Comparison of ENCODE assay signal across 26 cellular contexts in the genomic region with DNA sequence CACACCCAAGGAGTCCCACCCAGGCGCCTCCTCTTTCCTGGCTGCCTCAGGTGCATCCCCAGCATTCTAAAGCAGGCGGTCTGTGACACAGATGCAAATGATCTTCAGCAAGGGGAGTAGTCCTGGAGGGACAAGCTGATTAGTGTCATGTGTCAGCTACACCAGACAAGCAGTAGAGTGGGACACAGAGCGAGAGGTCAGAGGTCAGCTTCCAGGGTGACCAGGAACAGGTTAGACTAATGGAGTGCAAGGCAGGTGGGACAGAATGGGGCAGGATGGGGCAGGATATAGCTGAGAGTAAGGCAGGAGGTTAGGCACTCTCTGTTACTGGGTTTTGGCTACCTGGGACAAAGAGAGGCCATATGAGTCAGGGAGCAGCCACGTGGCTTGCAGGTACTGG.
"Had no signal": no experiment of that assay in that cellular context is flagged by ENCODE, and none has a peak within 500 bp of the region (broad histone marks: within the 10 kb centered on the region; RNA-seq: fewer than 3 reads in every experiment).

No MANE protein-coding gene starts in this region.

- H3K4me1 Mint-ChIP-seq: activated B cell treated with CpG ODN at 0.5 μM for 24 hours had no signal

- H3K9me3 Mint-ChIP-seq: activated B cell treated with CpG ODN at 0.5 μM for 24 hours; activated naive CD4-positive, alpha-beta T cell treated with anti-CD3 and anti-CD28 coated beads, Interleukin-2, amount 50 U/mL, for 24 hours; activated T-cell treated with anti-CD3 and anti-CD28 coated beads, Interleukin-2, amount 50 U/mL, for 24 hours; activated T-helper 1 cell treated with anti-CD3 and anti-CD28 coated beads, Interleukin-12 subunit alpha, Interleukin-12 subunit beta, Interleukin-2, Interleukin-4 antibody, amounts not matched to agents 30 ng/mL and 10 ng/mL and 1 ng/mL, durations not matched to agents 14 hours and 24 hours and 36 hours; central memory CD8-positive, alpha-beta T cell; T-cell had no signal

- H3K4me3 ChIP-seq: SK-N-MC had no signal

- H3K27me3 Mint-ChIP-seq: activated CD8-positive, alpha-beta memory T cell treated with anti-CD3 and anti-CD28 coated beads, Interleukin-2, amount 10 ng/mL, durations not matched to agents 7 days and 5 days; activated naive CD4-positive, alpha-beta T cell treated with anti-CD3 and anti-CD28 coated beads, Interleukin-2, amount 50 U/mL, for 24 hours; brain; central memory CD8-positive, alpha-beta T cell; T-cell had no signal

- H3K4me3 Mint-ChIP-seq: activated B cell treated with CpG ODN at 0.5 μM for 24 hours; activated CD4-positive, alpha-beta T cell treated with anti-CD3 and anti-CD28 coated beads, Interleukin-2, amount 10 ng/mL, durations not matched to agents 24 days and 14 days; activated CD8-positive, alpha-beta memory T cell treated with anti-CD3 and anti-CD28 coated beads, Interleukin-2, amount 10 ng/mL, durations not matched to agents 7 days and 5 days; activated naive CD4-positive, alpha-beta T cell treated with anti-CD3 and anti-CD28 coated beads, Interleukin-2, amount 50 U/mL, for 24 hours; activated T-cell treated with anti-CD3 and anti-CD28 coated beads, Interleukin-2, amount 50 U/mL, for 24 hours; activated T-helper 1 cell treated with anti-CD3 and anti-CD28 coated beads, Interleukin-12 subunit alpha, Interleukin-12 subunit beta, Interleukin-2, Interleukin-4 antibody, amounts not matched to agents 30 ng/mL and 10 ng/mL and 1 ng/mL, durations not matched to agents 14 hours and 24 hours and 36 hours; brain; central memory CD8-positive, alpha-beta T cell; T-cell had no signal

- FAIRE-seq: astrocyte had no signal

- ATAC-seq: activated CD8-positive, alpha-beta memory T cell treated with anti-CD3 and anti-CD28 coated beads, Interleukin-2, amount 10 ng/mL, durations not matched to agents 7 days and 5 days; T-cell had no signal

- H3K27ac Mint-ChIP-seq: activated B cell treated with CpG ODN at 0.5 μM for 24 hours; activated CD4-positive, alpha-beta T cell treated with anti-CD3 and anti-CD28 coated beads, Interleukin-2, amount 10 ng/mL, durations not matched to agents 24 days and 14 days; activated CD8-positive, alpha-beta memory T cell treated with anti-CD3 and anti-CD28 coated beads, Interleukin-2, amount 10 ng/mL, durations not matched to agents 7 days and 5 days; activated naive CD4-positive, alpha-beta T cell treated with anti-CD3 and anti-CD28 coated beads, Interleukin-2, amount 50 U/mL, for 24 hours; activated T-cell treated with anti-CD3 and anti-CD28 coated beads, Interleukin-2, amount 50 U/mL, for 24 hours; activated T-helper 1 cell treated with anti-CD3 and anti-CD28 coated beads, Interleukin-12 subunit alpha, Interleukin-12 subunit beta, Interleukin-2, Interleukin-4 antibody, amounts not matched to agents 30 ng/mL and 10 ng/mL and 1 ng/mL, durations not matched to agents 14 hours and 24 hours and 36 hours; T-cell had no signal

- H3K36me3 Mint-ChIP-seq: activated naive CD4-positive, alpha-beta T cell treated with anti-CD3 and anti-CD28 coated beads, Interleukin-2, amount 50 U/mL, for 24 hours; brain; T-cell had no signal

- H3K27ac ChIP-seq: SK-N-MC had no signal

- DNase-seq: activated B cell treated with CpG ODN at 0.5 μM for 24 hours; activated CD4-positive, alpha-beta T cell treated with anti-CD3 and anti-CD28 coated beads for 1 hour; activated CD4-positive, alpha-beta T cell treated with anti-CD3 and anti-CD28 coated beads, Interleukin-2, amount 10 ng/mL, durations not matched to agents 24 days and 14 days; activated CD4-positive, alpha-beta T cell treated with anti-CD3 and anti-CD28 coated beads, Interleukin-2, amount 50 U/mL, for 48 hours; activated CD8-positive, alpha-beta memory T cell treated with anti-CD3 and anti-CD28 coated beads, Interleukin-2, amount 10 ng/mL, durations not matched to agents 7 days and 5 days; activated effector memory CD4-positive, alpha-beta T cell treated with Interleukin-2 at 50 U/mL for 16 hours; activated naive CD4-positive, alpha-beta T cell; activated T-cell treated with anti-CD3 and anti-CD28 coated beads, Interleukin-2, amount 50 U/mL, for 24 hours; amygdala; MM.1S; NCI-H146; NCI-H187 treated with DMSO at 0.1 percent for 48 hours; NCI-H2081 treated with DMSO at 0.1 percent for 48 hours; NCI-H2171; NCI-H2227 treated with DMSO at 0.1 percent for 48 hours; NCI-H446 treated with DMSO at 0.1 percent for 48 hours; NCI-H774; SIG-M5; T-cell; T-helper 9 cell had no signal
